ENCODE assay signal across 19 cellular contexts in the genomic region with DNA sequence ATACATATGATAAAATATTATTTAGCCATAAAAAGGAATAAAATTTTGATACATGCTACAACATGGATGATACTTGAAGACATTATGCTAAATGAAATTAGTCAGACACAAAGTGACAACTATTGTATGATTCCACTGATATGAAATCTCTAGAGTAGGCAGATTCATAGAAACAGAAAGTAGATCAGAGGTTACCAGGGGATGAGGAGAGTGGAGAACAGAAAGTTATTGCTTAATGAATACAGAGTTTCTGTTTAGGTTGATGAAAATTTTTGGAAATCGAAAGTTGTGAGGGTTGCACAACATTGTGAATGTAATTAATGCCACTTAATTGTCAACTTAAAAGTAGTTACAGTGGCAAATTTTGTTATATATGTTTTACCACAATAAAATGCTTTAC.
DNase-seq lines count a peak whose midpoint lies in the region; ATAC-seq and TF ChIP-seq lines count a peak whose summit lies in the region.
"Had no signal": no experiment of that assay in that cellular context is flagged by ENCODE, and none has a peak within 500 bp of the region (broad histone marks: within the 10 kb centered on the region; RNA-seq: fewer than 3 reads in every experiment).

No MANE protein-coding gene starts in this region.

- TF ChIP-seq CTCF in colonic mucosa (IDR thresholded peaks at IDR 0.05), result no peak

- peak; percentile 69 to 88 for ATAC-seq in activated T-cell treated with anti-CD3 and anti-CD28 coated beads, Interleukin-2, amount 50 U/mL, for 4 hours
- ATAC-seq in HG02610 (IDR thresholded peaks at IDR 0.05; ENCODE audit: unreplicated experiment), result peak; percentile 54
- ATAC-seq in stimulated activated effector memory CD8-positive, alpha-beta T cell treated with anti-CD3 and anti-CD28 coated beads, Interleukin-12 subunit alpha, Interleukin-12 subunit beta, amount 100 ng/mL, for 72 hours, result peak; percentile 68
- ATAC-seq: A549; left lung; stimulated activated memory B cell treated with anti-CD40 and anti-IgM and Interleukin-4, amounts not matched to agents 10 μg/mL and 1 μg/mL and 100 μg/mL, for 72 hours had no signal

- no peaks in the 10 kb centered on the region for H3K27me3 ChIP-seq in colonic mucosa
- H3K27me3 ChIP-seq: left lung, thyroid gland had no signal

- no peaks in the 10 kb centered on the region for H3K36me3 Mint-ChIP-seq in activated T-cell treated with anti-CD3 and anti-CD28 coated beads, Interleukin-2, amount 50 U/mL, for 4 hours (ENCODE audit: insufficient read depth)
- H3K36me3 Mint-ChIP-seq in stimulated activated effector memory CD8-positive, alpha-beta T cell treated with anti-CD3 and anti-CD28 coated beads, Interleukin-12 subunit alpha, Interleukin-12 subunit beta, amount 100 ng/mL, for 72 hours, result no peaks in the 10 kb centered on the region
- H3K36me3 Mint-ChIP-seq: stimulated activated memory B cell treated with anti-CD40 and anti-IgM and Interleukin-4, amounts not matched to agents 10 μg/mL and 1 μg/mL and 100 μg/mL, for 72 hours had no signal

- peaks cover 14% of the 10 kb centered on the region for H3K9me3 Mint-ChIP-seq in activated T-cell treated with anti-CD3 and anti-CD28 coated beads, Interleukin-2, amount 50 U/mL, for 4 hours
- H3K9me3 Mint-ChIP-seq in stimulated activated effector memory CD8-positive, alpha-beta T cell treated with anti-CD3 and anti-CD28 coated beads, Interleukin-12 subunit alpha, Interleukin-12 subunit beta, amount 100 ng/mL, for 72 hours, result peaks cover 6% of the 10 kb centered on the region

- H3K36me3 ChIP-seq in colonic mucosa, result no peaks in the 10 kb centered on the region
- H3K36me3 ChIP-seq: HAP-1, left lung, thyroid gland had no signal

- peaks cover 2% of the 10 kb centered on the region for H3K4me1 Mint-ChIP-seq in activated T-cell treated with anti-CD3 and anti-CD28 coated beads, Interleukin-2, amount 50 U/mL, for 4 hours (ENCODE audit: low read depth)
- H3K4me1 Mint-ChIP-seq in stimulated activated effector memory CD8-positive, alpha-beta T cell treated with anti-CD3 and anti-CD28 coated beads, Interleukin-12 subunit alpha, Interleukin-12 subunit beta, amount 100 ng/mL, for 72 hours, result no peaks in the 10 kb centered on the region
- H3K4me1 Mint-ChIP-seq: CD4-positive, alpha-beta memory T cell; stimulated activated memory B cell treated with anti-CD40 and anti-IgM and Interleukin-4, amounts not matched to agents 10 μg/mL and 1 μg/mL and 100 μg/mL, for 72 hours had no signal

- H3K27ac Mint-ChIP-seq in stimulated activated effector memory CD8-positive, alpha-beta T cell treated with anti-CD3 and anti-CD28 coated beads, Interleukin-12 subunit alpha, Interleukin-12 subunit beta, amount 100 ng/mL, for 72 hours, result no peak overlapping the region
- H3K27ac Mint-ChIP-seq: activated T-cell treated with anti-CD3 and anti-CD28 coated beads, Interleukin-2, amount 50 U/mL, for 24 hours; CD4-positive, alpha-beta memory T cell; stimulated activated memory B cell treated with anti-CD40 and anti-IgM and Interleukin-4, amounts not matched to agents 10 μg/mL and 1 μg/mL and 100 μg/mL, for 72 hours had no signal

- peaks cover 3% of the 10 kb centered on the region for H3K27me3 Mint-ChIP-seq in activated T-cell treated with anti-CD3 and anti-CD28 coated beads, Interleukin-2, amount 50 U/mL, for 4 hours (ENCODE audit: low read depth)
- H3K27me3 Mint-ChIP-seq: activated T-cell treated with anti-CD3 and anti-CD28 coated beads, Interleukin-2, amount 50 U/mL, for 24 hours; CD4-positive, alpha-beta memory T cell had no signal

- H3K4me3 Mint-ChIP-seq in activated T-cell treated with anti-CD3 and anti-CD28 coated beads, Interleukin-2, amount 50 U/mL, for 4 hours, result no peak overlapping the region
- no peak overlapping the region for H3K4me3 Mint-ChIP-seq in stimulated activated effector memory CD8-positive, alpha-beta T cell treated with anti-CD3 and anti-CD28 coated beads, Interleukin-12 subunit alpha, Interleukin-12 subunit beta, amount 100 ng/mL, for 72 hours
- H3K4me3 Mint-ChIP-seq: activated T-cell treated with anti-CD3 and anti-CD28 coated beads, Interleukin-2, amount 50 U/mL, for 24 hours; CD4-positive, alpha-beta memory T cell; stimulated activated memory B cell treated with anti-CD40 and anti-IgM and Interleukin-4, amounts not matched to agents 10 μg/mL and 1 μg/mL and 100 μg/mL, for 72 hours had no signal

- no peaks in the 10 kb centered on the region for H3K4me1 ChIP-seq in colonic mucosa
- H3K4me1 ChIP-seq: HAP-1, left lung, thyroid gland had no signal

- no peak overlapping the region for H3K4me3 ChIP-seq in colonic mucosa
- H3K4me3 ChIP-seq: A549, HAP-1, left lung, thyroid gland had no signal

- H3K9me3 ChIP-seq in colonic mucosa, result no peaks in the 10 kb centered on the region
- H3K9me3 ChIP-seq: A549, HAP-1, left lung, thyroid gland had no signal

- H3K27ac ChIP-seq in colonic mucosa, result no peak overlapping the region
- H3K27ac ChIP-seq: A549, left lung, thyroid gland had no signal

- intact Hi-C loops in colonic mucosa (cut with DNase I), result no loop called here

- no peak overlapping the region for H3K9ac ChIP-seq in colonic mucosa (ENCODE audit: low read depth in 2 of 2, low read length in 2 of 2)

- no peak for DNase-seq in activated T-cell treated with anti-CD3 and anti-CD28 coated beads, Interleukin-2, amount 50 U/mL, for 4 hours
- no peak for DNase-seq in activated T-cell treated with anti-CD3 and anti-CD28 coated beads, Interleukin-2, amount 50 U/mL, for 48 hours
- DNase-seq in NOMO-1 treated with dmso at 0.1 percent for 144 hours (lab: John Stamatoyannopoulos, UW; ENCODE audit: unreplicated experiment) (peak; percentile 56), HK-2 (ENCODE audit: unreplicated experiment) (no peak), colonic mucosa (no peak), SW480 (ENCODE audit: low spot score) (no peak)
- no peak for DNase-seq in stimulated activated effector memory CD8-positive, alpha-beta T cell treated with anti-CD3 and anti-CD28 coated beads, Interleukin-12 subunit alpha, Interleukin-12 subunit beta, amount 100 ng/mL, for 72 hours (ENCODE audit: low spot score in 2 of 2)
- DNase-seq: activated CD4-positive, alpha-beta T cell treated with anti-CD3 and anti-CD28 coated beads, Interleukin-2, amount 50 U/mL, for 48 hours; activated T-cell treated with anti-CD3 and anti-CD28 coated beads, Interleukin-2, amount 50 U/mL, for 24 hours; CD4-positive, alpha-beta memory T cell; left lung; NCI-H146; NCI-H2227 treated with DMSO at 0.1 percent for 48 hours; NK-92 treated with Interleukin-12 subunit alpha and Interleukin-12 subunit beta, amount 100 ng/mL, for 24 hours; thyroid gland had no signal
